Comparison of ENCODE assay signal across 12 cellular contexts in the genomic region with DNA sequence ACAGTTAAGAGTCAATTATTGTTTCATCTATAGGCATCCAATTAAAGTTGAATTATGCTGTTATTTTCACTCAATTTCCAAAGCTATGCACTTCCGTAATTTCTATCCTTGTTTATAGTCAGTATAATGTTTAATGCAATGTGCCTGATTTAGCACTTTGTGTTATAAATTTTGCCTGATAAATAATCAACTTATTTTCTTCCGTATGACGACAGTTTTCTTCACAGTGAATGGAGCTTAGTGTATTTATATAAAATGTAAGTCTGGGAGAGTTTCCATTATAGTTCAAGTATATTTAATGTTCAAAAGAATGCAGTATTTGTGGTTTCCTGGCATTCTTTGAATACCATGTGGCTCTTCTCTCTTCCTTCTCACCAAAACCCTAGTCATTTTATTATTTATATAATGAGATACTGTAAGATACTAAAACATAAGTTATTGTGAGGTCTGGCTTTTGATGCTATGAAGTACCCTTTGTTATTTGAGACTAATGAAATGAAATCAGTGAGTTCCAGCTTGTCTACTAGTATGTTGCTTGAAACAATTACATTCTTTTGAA.
DNase-seq lines count a peak whose midpoint lies in the region; ATAC-seq, FAIRE-seq and TF ChIP-seq lines count a peak whose summit lies in the region.
"Had no signal": no experiment of that assay in that cellular context is flagged by ENCODE, and none has a peak within 500 bp of the region (broad histone marks: within the 10 kb centered on the region; RNA-seq: fewer than 3 reads in every experiment).

No MANE protein-coding gene starts in this region.

- H3K4me3 ChIP-seq in A549 (no peak overlapping the region), uterus (no peak overlapping the region)
- H3K4me3 ChIP-seq: pancreas had no signal

- H3K4me2 ChIP-seq in A549, result peak overlapping the region; percentile 66

- DNase-seq in A549 (ENCODE audit: low read depth in 1 of 2, low spot score in 1 of 2), result no peak
- DNase-seq in HFFc6, result peak; percentile 62
- no peak for DNase-seq in activated CD4-positive, alpha-beta memory T cell treated with anti-CD3 and anti-CD28 coated beads, Interleukin-2, amount 10 ng/mL, durations not matched to agents 7 days and 5 days
- DNase-seq in glomerular visceral epithelial cell (ENCODE audit: extremely low spot score), result peak; percentile 78
- no peak for DNase-seq in RPMI8226
- no peak for DNase-seq in cortex of kidney (lab: John Stamatoyannopoulos, UW)
- no peak for DNase-seq in NCI-H187 treated with DMSO at 0.1 percent for 48 hours (lab: John Stamatoyannopoulos, UW)
- no peak for DNase-seq in uterus
- DNase-seq: activated naive CD4-positive, alpha-beta T cell; kidney; pancreas; WERI-Rb-1 had no signal

- TF ChIP-seq EP300 in A549 (IDR thresholded peaks at IDR 0.05), result no peak

- H3K27me3 ChIP-seq in uterus, result no peaks in the 10 kb centered on the region
- H3K27me3 ChIP-seq: pancreas had no signal

- H3K4me1 Mint-ChIP-seq in HFFc6 (ENCODE audit: low read depth), result peaks cover 94% of the 10 kb centered on the region
- H3K4me1 Mint-ChIP-seq in activated CD4-positive, alpha-beta memory T cell treated with anti-CD3 and anti-CD28 coated beads, Interleukin-2, amount 10 ng/mL, durations not matched to agents 7 days and 5 days, result peaks cover 61% of the 10 kb centered on the region

- CTCF ChIA-PET in A549 (lab: Yijun Ruan, JAX), result interaction anchor here (0.7 to 1.4 kb wide), 5 partner anchors 9 to 31 kb away, joined by 3 read pairs; no protein-coding TSS in a partner anchor
- CTCF ChIA-PET in activated CD4-positive, alpha-beta memory T cell treated with anti-CD3 and anti-CD28 coated beads, Interleukin-2, amount 10 ng/mL, durations not matched to agents 7 days and 5 days (lab: Charles Lee), result interaction anchor here (0.6 to 1.1 kb wide), 2 partner anchors 21 to 295 kb away, joined by 3 to 4 read pairs; no protein-coding TSS in a partner anchor

- peak overlapping the region; percentile 94 for H3K27ac Mint-ChIP-seq in HFFc6
- H3K27ac Mint-ChIP-seq in activated CD4-positive, alpha-beta memory T cell treated with anti-CD3 and anti-CD28 coated beads, Interleukin-2, amount 10 ng/mL, durations not matched to agents 7 days and 5 days, result peak overlapping the region; percentile 64

- H3K36me3 Mint-ChIP-seq in HFFc6 (ENCODE audit: low read depth), result peaks cover 21% of the 10 kb centered on the region
- peaks cover 35% of the 10 kb centered on the region for H3K36me3 Mint-ChIP-seq in activated CD4-positive, alpha-beta memory T cell treated with anti-CD3 and anti-CD28 coated beads, Interleukin-2, amount 10 ng/mL, durations not matched to agents 7 days and 5 days (ENCODE audit: low read depth)

- WGBS in A549 (ENCODE audit: missing lambda C conversion rate), result 35% methylated on average over 3 of the region's 3 CpGs

- H3K9me3 ChIP-seq in A549 (peaks cover 10% of the 10 kb centered on the region; the same call in 1 of the 3 replicates), uterus (no peaks in the 10 kb centered on the region)
- H3K9me3 ChIP-seq: pancreas had no signal

- no peak for TF ChIP-seq POLR2A in A549 (IDR thresholded peaks at IDR 0.05; ENCODE audit: low read length)
- no peak for TF ChIP-seq POLR2A in uterus (IDR thresholded peaks at IDR 0.05)

- intact Hi-C loops in uterus (cut with DNase I; ENCODE audit: low total_unique reads), result no loop called here

- TF ChIP-seq CTCF in A549 (IDR thresholded peaks at IDR 0.05) (no peak), HFFc6 (IDR thresholded peaks at IDR 0.05) (no peak), uterus (IDR thresholded peaks at IDR 0.05) (no peak)

- no peaks in the 10 kb centered on the region for H3K36me3 ChIP-seq in uterus
- H3K36me3 ChIP-seq: pancreas, WERI-Rb-1 had no signal

- no peak for TF ChIP-seq RAD21 in A549 (conservative IDR thresholded peaks at IDR 0.05 in 1 of 2, IDR thresholded peaks at IDR 0.05 in 1 of 2)

- peaks cover 22% of the 10 kb centered on the region for H3K9me3 Mint-ChIP-seq in HFFc6
- H3K9me3 Mint-ChIP-seq in activated CD4-positive, alpha-beta memory T cell treated with anti-CD3 and anti-CD28 coated beads, Interleukin-2, amount 10 ng/mL, durations not matched to agents 7 days and 5 days, result peaks cover 3% of the 10 kb centered on the region

- H3K27ac ChIP-seq in A549 (peak overlapping the region; percentile 67 to 78), uterus (no peak overlapping the region)
- H3K27ac ChIP-seq: pancreas, WERI-Rb-1 had no signal

- H3K4me1 ChIP-seq in A549, result peaks cover 62% of the 10 kb centered on the region
- peaks cover 0 to 4% of the 10 kb centered on the region in 2 donors for H3K4me1 ChIP-seq in uterus

- ATAC-seq in A549, result no peak

- no peak for FAIRE-seq in A549 (lab: Jason Lieb, UNC)
- FAIRE-seq: kidney, pancreas had no signal

- H3K4me3 Mint-ChIP-seq in HFFc6, result peak overlapping the region; percentile 78
- no peak overlapping the region for H3K4me3 Mint-ChIP-seq in activated CD4-positive, alpha-beta memory T cell treated with anti-CD3 and anti-CD28 coated beads, Interleukin-2, amount 10 ng/mL, durations not matched to agents 7 days and 5 days

- no peaks in the 10 kb centered on the region for H3K27me3 Mint-ChIP-seq in HFFc6 (ENCODE audit: insufficient read depth)
- no peaks in the 10 kb centered on the region for H3K27me3 Mint-ChIP-seq in activated CD4-positive, alpha-beta memory T cell treated with anti-CD3 and anti-CD28 coated beads, Interleukin-2, amount 10 ng/mL, durations not matched to agents 7 days and 5 days

- POLR2A ChIA-PET in A549 (lab: Yijun Ruan, JAX), result no interaction called here
- POLR2A ChIA-PET in activated CD4-positive, alpha-beta memory T cell treated with anti-CD3 and anti-CD28 coated beads, Interleukin-2, amount 10 ng/mL, durations not matched to agents 7 days and 5 days (lab: Charles Lee), result interaction anchor here (1.5 to 1.6 kb wide), 2 partner anchors 34 to 77 kb away, joined by 3 to 7 read pairs; no protein-coding TSS in a partner anchor

TF ChIP-seq in A549, 52 proteins besides CTCF, POLR2A, EP300 and RAD21:
- TF ChIP-seq GATA3 (IDR thresholded peaks at IDR 0.05; ENCODE audit: borderline replicate concordance), result peak; percentile 27; the same call in 1 of the 2 replicates
- TF ChIP-seq RARB (CRISPR knock-in tag; IDR thresholded peaks at IDR 0.05), result no peak

Comparison
In these comparisons a context has a peak if more than half of its experiments do, and no peak if none do; other contexts are left out.
1. DNase-seq: peak in HFFc6 (single experiment) and glomerular visceral epithelial cell (single experiment); none in A549 (0 of 2), activated CD4-positive, alpha-beta memory T cell treated with anti-CD3 and anti-CD28 coated beads, Interleukin-2, amount 10 ng/mL, durations not matched to agents 7 days and 5 days (single experiment), RPMI8226 (single experiment), cortex of kidney (single experiment), NCI-H187 treated with DMSO at 0.1 percent for 48 hours (single experiment) and uterus (0 of 2).
2. H3K27ac ChIP-seq: peak in A549 (2 of 2); none in uterus (0 of 2).